ENCODE assay signal across 8 cellular contexts in genomic region chr1:41917835-41918449, GRCh38. TPM values are rescaled to one million over a fixed set of nuclear protein-coding genes. Genes with fewer than 3 reads are reported as not detected.
DNase-seq lines count a peak whose midpoint lies in the region; ATAC-seq and TF ChIP-seq lines count a peak whose summit lies in the region.

No MANE protein-coding gene starts in this region.

- H3K27me3 Mint-ChIP-seq in activated CD4-positive, alpha-beta T cell treated with anti-CD3 and anti-CD28 coated beads for 36 hours, result no peaks in the 10 kb centered on the region

- peaks cover 29% of the 10 kb centered on the region for H3K4me1 ChIP-seq in psoas muscle

- CTCF ChIA-PET in activated CD4-positive, alpha-beta T cell treated with anti-CD3 and anti-CD28 coated beads for 36 hours (lab: Charles Lee), result interaction anchor here (0.7 to 2.6 kb wide), 4 partner anchors 12 to 402 kb away, joined by 3 to 11 read pairs (median 5); no protein-coding TSS in a partner anchor

- H3K4me1 Mint-ChIP-seq in activated CD4-positive, alpha-beta T cell treated with anti-CD3 and anti-CD28 coated beads for 36 hours, result peaks cover 75% of the 10 kb centered on the region

- H3K27ac ChIP-seq in angular gyrus (ENCODE audit: low read depth, low read length) (peak overlapping the region; percentile 74), psoas muscle (peak overlapping the region; percentile 87)

- WGBS in psoas muscle, 3 donors, result 1 to 2% (median 1%) methylated on average over 44 to 53 of the region's 53 CpGs

- POLR2A ChIA-PET in activated CD4-positive, alpha-beta T cell treated with anti-CD3 and anti-CD28 coated beads for 36 hours (lab: Charles Lee), result no interaction called here

- H3K27ac Mint-ChIP-seq in activated CD4-positive, alpha-beta T cell treated with anti-CD3 and anti-CD28 coated beads for 36 hours, result peak overlapping the region; percentile 70

- intact Hi-C loops in activated CD4-positive, alpha-beta T cell treated with anti-CD3 and anti-CD28 coated beads for 36 hours (cut with DNase I, micrococcal nuclease), result loop anchor here (2.0 to 5.0 kb wide), 4 partner anchors 29 to 281 kb away; no protein-coding TSS in a partner anchor
- intact Hi-C loops in psoas muscle (cut with DNase I), result loop anchor here in 1 of 2 donors (5.0 kb wide), 1 partner anchor 114 kb away; no protein-coding TSS in a partner anchor

- peak; percentile 69 for DNase-seq in activated CD4-positive, alpha-beta T cell treated with anti-CD3 and anti-CD28 coated beads for 36 hours
- no peak for DNase-seq in activated CD4-positive, alpha-beta T cell treated with anti-CD3 and anti-CD28 coated beads for 1 hour
- DNase-seq in hepatic stellate cell (ENCODE audit: low spot score), result peak; percentile 22
- DNase-seq in psoas muscle, result peak; percentile 37 to 67
- no peak for DNase-seq in amniotic stem cell (lab: John Stamatoyannopoulos, UW)

- peak overlapping the region; percentile 72 for H3K4me3 Mint-ChIP-seq in activated CD4-positive, alpha-beta T cell treated with anti-CD3 and anti-CD28 coated beads for 36 hours

- no peaks in the 10 kb centered on the region for H3K9me3 ChIP-seq in psoas muscle

- peaks cover 7% of the 10 kb centered on the region for H3K9me3 Mint-ChIP-seq in activated CD4-positive, alpha-beta T cell treated with anti-CD3 and anti-CD28 coated beads for 36 hours (ENCODE audit: low read depth)

- H3K27me3 ChIP-seq in psoas muscle (ENCODE audit: insufficient read depth in 3 of 3, low read length in 2 of 3), result no peaks in the 10 kb centered on the region

- peak; percentile 17 for ATAC-seq in activated CD4-positive, alpha-beta T cell treated with anti-CD3 and anti-CD28 coated beads for 36 hours
- ATAC-seq in psoas muscle (peak; percentile 62 to 80 (median 72)), HG03432 (IDR thresholded peaks at IDR 0.05; ENCODE audit: unreplicated experiment) (no peak)

- peak overlapping the region; percentile 80 for H3K4me3 ChIP-seq in psoas muscle

- peaks cover 3% of the 10 kb centered on the region for H3K36me3 Mint-ChIP-seq in activated CD4-positive, alpha-beta T cell treated with anti-CD3 and anti-CD28 coated beads for 36 hours (ENCODE audit: low read depth)

- no peaks in the 10 kb centered on the region for H3K36me3 ChIP-seq in psoas muscle (ENCODE audit: insufficient read depth in 1 of 2, low read depth in 1 of 2)

- TF ChIP-seq CTCF in psoas muscle (IDR thresholded peaks at IDR 0.05), result no peak

TF ChIP-seq in PFSK-1, 5 proteins besides CTCF, POLR2A, EP300 and RAD21:
- TF ChIP-seq REST (IDR thresholded peaks at IDR 0.05; ENCODE audit: insufficient read depth in 1 of 2, low read depth in 2 of 2, low read length in 2 of 2), result no peak
- TF ChIP-seq POLR2AphosphoS5 (IDR thresholded peaks at IDR 0.05; ENCODE audit: low read depth, low read length), result 0 out of 2 replicates have a peak, but pooled peaks have one; percentile 1
- TF ChIP-seq FOXP2 (optimal IDR thresholded peaks at IDR 0.05; ENCODE audit: borderline replicate concordance, extremely low read depth, extremely low read length, insufficient read depth), result no peak
- TF ChIP-seq SIN3A (IDR thresholded peaks at IDR 0.05; ENCODE audit: borderline replicate concordance, insufficient read depth, low read length), result peak; percentile 5; the same call in 1 of the 2 replicates
TF ChIP-seq in PFSK-1: peak in this region for 2.

RNA-seq across cellular contexts. Expression of gene HIVEP3, which starts 0.8 kb away (rescaled TPM):
- total RNA-seq in activated CD4-positive, alpha-beta T cell treated with anti-CD3 and anti-CD28 coated beads for 36 hours, result 10 to 100 TPM; 29.4 to 39.6 TPM
- polyA plus RNA-seq in PFSK-1 (2012; ENCODE audit: insufficient read length, low read depth), result 22.4 TPM
- 1 to 10 TPM; 2.1 to 3.4 (median 3.1) TPM for total RNA-seq in psoas muscle
- polyA plus RNA-seq in psoas muscle, result 1 to 10 TPM in 1 of 3 donors, under 1 TPM in 2; 0.70 to 1.4 (median 0.98) TPM

Comparison
In these comparisons a context has a peak if more than half of its experiments do, and no peak if none do; other contexts are left out.
1. DNase-seq: peak in activated CD4-positive, alpha-beta T cell treated with anti-CD3 and anti-CD28 coated beads for 36 hours (single experiment), hepatic stellate cell (single experiment) and psoas muscle (2 of 2); none in activated CD4-positive, alpha-beta T cell treated with anti-CD3 and anti-CD28 coated beads for 1 hour (single experiment) and amniotic stem cell (single experiment).
2. RNA of gene HIVEP3, which starts 0.8 kb away (total RNA-seq): 29.4 to 39.6 TPM in activated CD4-positive, alpha-beta T cell treated with anti-CD3 and anti-CD28 coated beads for 36 hours; 2.1 to 3.4 TPM in psoas muscle; every median in the first group is over 4 times any median in the second.